22 cellular contexts compared by ENCODE assay signal in genomic region chr11:34299962-34300350, GRCh38.
"Had no signal": no experiment of that assay in that cellular context is flagged by ENCODE, and none has a peak within 500 bp of the region (broad histone marks: within the 10 kb centered on the region; RNA-seq: fewer than 3 reads in every experiment).

No MANE protein-coding gene starts in this region.

- H3K4me3 Mint-ChIP-seq: activated CD4-positive, alpha-beta T cell treated with anti-CD3 and anti-CD28 coated beads, Interleukin-2, amount 10 ng/mL, durations not matched to agents 24 days and 14 days; activated CD8-positive, alpha-beta T cell treated with anti-CD3 and anti-CD28 coated beads, Interleukin-2, amount 10 ng/mL, durations not matched to agents 7 days and 5 days; activated naive CD4-positive, alpha-beta T cell treated with anti-CD3 and anti-CD28 coated beads for 36 hours; activated T-cell treated with anti-CD3 and anti-CD28 coated beads, Interleukin-2, amount 50 U/mL, for 4 hours; immature natural killer cell; naive thymus-derived CD8-positive, alpha-beta T cell; stimulated activated naive CD8-positive, alpha-beta T cell treated with anti-CD3 and anti-CD28 coated beads, Interleukin-15, Interleukin-2, amounts not matched to agents 100 ng/mL and 50 ng/mL, for 24 hours had no signal

- H3K36me3 ChIP-seq: breast epithelium, esophagus muscularis mucosa, gastroesophageal sphincter, heart right ventricle, vagina had no signal

- H3K9me3 ChIP-seq: breast epithelium, esophagus muscularis mucosa, gastroesophageal sphincter, heart right ventricle, vagina had no signal

- DNase-seq: activated CD4-positive, alpha-beta T cell treated with anti-CD3 and anti-CD28 coated beads, Interleukin-2, amount 10 ng/mL, durations not matched to agents 24 days and 14 days; activated CD8-positive, alpha-beta T cell treated with anti-CD3 and anti-CD28 coated beads, Interleukin-2, amount 10 ng/mL, durations not matched to agents 7 days and 5 days; activated naive CD4-positive, alpha-beta T cell treated with anti-CD3 and anti-CD28 coated beads for 36 hours; activated T-cell treated with anti-CD3 and anti-CD28 coated beads, Interleukin-2, amount 50 U/mL, for 4 hours; aorta; cerebellar nuclear complex; cortex of kidney; effector CD4-positive, alpha-beta T cell; heart right ventricle; immature natural killer cell; naive thymus-derived CD8-positive, alpha-beta T cell; occipital lobe; posterior cingulate gyrus; T-helper 1 cell; T-helper 9 cell; trophoblast cell had no signal

- H3K4me1 ChIP-seq: breast epithelium had no signal

- H3K27ac ChIP-seq: breast epithelium, esophagus muscularis mucosa, gastroesophageal sphincter, vagina had no signal

- H3K4me3 ChIP-seq: breast epithelium, esophagus muscularis mucosa, gastroesophageal sphincter, vagina had no signal

- H3K36me3 Mint-ChIP-seq: immature natural killer cell; memory B cell; naive thymus-derived CD8-positive, alpha-beta T cell had no signal

- H3K27me3 Mint-ChIP-seq: memory B cell; naive thymus-derived CD8-positive, alpha-beta T cell; stimulated activated naive CD8-positive, alpha-beta T cell treated with anti-CD3 and anti-CD28 coated beads, Interleukin-15, Interleukin-2, amounts not matched to agents 100 ng/mL and 50 ng/mL, for 24 hours had no signal

- H3K27me3 ChIP-seq: breast epithelium, esophagus muscularis mucosa, gastroesophageal sphincter, heart right ventricle, vagina had no signal

- ATAC-seq: activated CD8-positive, alpha-beta T cell treated with anti-CD3 and anti-CD28 coated beads, Interleukin-2, amount 10 ng/mL, durations not matched to agents 7 days and 5 days; activated T-cell treated with anti-CD3 and anti-CD28 coated beads, Interleukin-2, amount 50 U/mL, for 4 hours; gastroesophageal sphincter; heart right ventricle; naive thymus-derived CD8-positive, alpha-beta T cell had no signal

- H3K27ac Mint-ChIP-seq: activated CD4-positive, alpha-beta T cell treated with anti-CD3 and anti-CD28 coated beads, Interleukin-2, amount 10 ng/mL, durations not matched to agents 24 days and 14 days; activated CD8-positive, alpha-beta T cell treated with anti-CD3 and anti-CD28 coated beads, Interleukin-2, amount 10 ng/mL, durations not matched to agents 7 days and 5 days; activated naive CD4-positive, alpha-beta T cell treated with anti-CD3 and anti-CD28 coated beads for 36 hours; memory B cell; stimulated activated naive CD8-positive, alpha-beta T cell treated with anti-CD3 and anti-CD28 coated beads, Interleukin-15, Interleukin-2, amounts not matched to agents 100 ng/mL and 50 ng/mL, for 24 hours had no signal

- H3K9me3 Mint-ChIP-seq: activated CD4-positive, alpha-beta T cell treated with anti-CD3 and anti-CD28 coated beads, Interleukin-2, amount 10 ng/mL, durations not matched to agents 24 days and 14 days; activated naive CD4-positive, alpha-beta T cell treated with anti-CD3 and anti-CD28 coated beads for 36 hours; activated T-cell treated with anti-CD3 and anti-CD28 coated beads, Interleukin-2, amount 50 U/mL, for 4 hours; immature natural killer cell; naive thymus-derived CD8-positive, alpha-beta T cell; stimulated activated naive CD8-positive, alpha-beta T cell treated with anti-CD3 and anti-CD28 coated beads, Interleukin-15, Interleukin-2, amounts not matched to agents 100 ng/mL and 50 ng/mL, for 24 hours had no signal
